Comparison of ENCODE assay signal across 1 cellular context in the genomic region with DNA sequence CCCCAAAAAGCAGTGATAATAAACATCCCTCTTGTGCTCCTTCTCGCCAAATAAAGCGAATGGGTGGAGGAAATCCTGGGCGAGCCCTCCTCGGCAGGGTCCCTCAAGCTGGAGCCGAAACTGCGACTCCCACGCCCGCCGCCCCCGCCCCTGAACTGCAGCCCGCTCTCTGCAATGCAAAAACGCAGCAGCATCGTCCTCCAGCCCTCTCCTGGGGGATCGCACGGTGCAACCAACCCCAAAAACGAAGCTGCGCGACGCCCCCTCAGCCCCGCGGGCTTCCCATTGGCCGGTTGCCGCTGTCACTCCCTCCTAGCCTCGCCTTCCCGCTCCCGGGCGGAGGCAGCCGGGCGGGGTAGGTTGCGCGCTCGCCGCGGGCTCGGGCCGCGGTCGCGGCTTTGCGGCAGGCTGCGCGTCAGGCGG.
TF ChIP-seq lines count a peak whose summit lies in the region.

A gene with protein sequence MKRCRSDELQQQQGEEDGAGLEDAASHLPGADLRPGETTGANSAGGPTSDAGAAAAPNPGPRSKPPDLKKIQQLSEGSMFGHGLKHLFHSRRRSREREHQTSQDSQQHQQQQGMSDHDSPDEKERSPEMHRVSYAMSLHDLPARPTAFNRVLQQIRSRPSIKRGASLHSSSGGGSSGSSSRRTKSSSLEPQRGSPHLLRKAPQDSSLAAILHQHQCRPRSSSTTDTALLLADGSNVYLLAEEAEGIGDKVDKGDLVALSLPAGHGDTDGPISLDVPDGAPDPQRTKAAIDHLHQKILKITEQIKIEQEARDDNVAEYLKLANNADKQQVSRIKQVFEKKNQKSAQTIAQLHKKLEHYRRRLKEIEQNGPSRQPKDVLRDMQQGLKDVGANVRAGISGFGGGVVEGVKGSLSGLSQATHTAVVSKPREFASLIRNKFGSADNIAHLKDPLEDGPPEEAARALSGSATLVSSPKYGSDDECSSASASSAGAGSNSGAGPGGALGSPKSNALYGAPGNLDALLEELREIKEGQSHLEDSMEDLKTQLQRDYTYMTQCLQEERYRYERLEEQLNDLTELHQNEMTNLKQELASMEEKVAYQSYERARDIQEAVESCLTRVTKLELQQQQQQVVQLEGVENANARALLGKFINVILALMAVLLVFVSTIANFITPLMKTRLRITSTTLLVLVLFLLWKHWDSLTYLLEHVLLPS (plus strand): TSS at position 363 of the 423 bp plus-strand sequence. CDS start 619 bp downstream, outside the sequence.

TF ChIP-seq in HepG2, 621 proteins besides CTCF, POLR2A, EP300 and RAD21 (continued from another document and continues in another):
- TF ChIP-seq, protein P1, sequence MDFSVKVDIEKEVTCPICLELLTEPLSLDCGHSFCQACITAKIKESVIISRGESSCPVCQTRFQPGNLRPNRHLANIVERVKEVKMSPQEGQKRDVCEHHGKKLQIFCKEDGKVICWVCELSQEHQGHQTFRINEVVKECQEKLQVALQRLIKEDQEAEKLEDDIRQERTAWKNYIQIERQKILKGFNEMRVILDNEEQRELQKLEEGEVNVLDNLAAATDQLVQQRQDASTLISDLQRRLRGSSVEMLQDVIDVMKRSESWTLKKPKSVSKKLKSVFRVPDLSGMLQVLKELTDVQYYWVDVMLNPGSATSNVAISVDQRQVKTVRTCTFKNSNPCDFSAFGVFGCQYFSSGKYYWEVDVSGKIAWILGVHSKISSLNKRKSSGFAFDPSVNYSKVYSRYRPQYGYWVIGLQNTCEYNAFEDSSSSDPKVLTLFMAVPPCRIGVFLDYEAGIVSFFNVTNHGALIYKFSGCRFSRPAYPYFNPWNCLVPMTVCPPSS (IDR thresholded peaks at IDR 0.05): no peak
- TF ChIP-seq, protein P2, sequence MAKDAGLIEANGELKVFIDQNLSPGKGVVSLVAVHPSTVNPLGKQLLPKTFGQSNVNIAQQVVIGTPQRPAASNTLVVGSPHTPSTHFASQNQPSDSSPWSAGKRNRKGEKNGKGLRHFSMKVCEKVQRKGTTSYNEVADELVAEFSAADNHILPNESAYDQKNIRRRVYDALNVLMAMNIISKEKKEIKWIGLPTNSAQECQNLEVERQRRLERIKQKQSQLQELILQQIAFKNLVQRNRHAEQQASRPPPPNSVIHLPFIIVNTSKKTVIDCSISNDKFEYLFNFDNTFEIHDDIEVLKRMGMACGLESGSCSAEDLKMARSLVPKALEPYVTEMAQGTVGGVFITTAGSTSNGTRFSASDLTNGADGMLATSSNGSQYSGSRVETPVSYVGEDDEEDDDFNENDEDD (CRISPR knock-in tag; IDR thresholded peaks at IDR 0.05; ENCODE audit: borderline replicate concordance): peak; percentile 63; the same call in 1 of the 2 replicates
- TF ChIP-seq NFYC (CRISPR knock-in tag; IDR thresholded peaks at IDR 0.05): peak; percentile 88
- TF ChIP-seq SP4 (CRISPR knock-in tag; IDR thresholded peaks at IDR 0.05): peak; percentile 83
- no peak for TF ChIP-seq TAF1 (CRISPR knock-in tag; IDR thresholded peaks at IDR 0.05)
- TF ChIP-seq FLYWCH1 (CRISPR knock-in tag; IDR thresholded peaks at IDR 0.05): no peak
- 0 out of 2 replicates have a peak, but pooled peaks have one; percentile 18 for TF ChIP-seq RNF2 (conservative IDR thresholded peaks at IDR 0.05; ENCODE audit: low read depth)
- no peak for TF ChIP-seq ZNF670 (CRISPR knock-in tag; IDR thresholded peaks at IDR 0.05; ENCODE audit: borderline replicate concordance)
- TF ChIP-seq ZSCAN30 (CRISPR knock-in tag; IDR thresholded peaks at IDR 0.05): no peak
- no peak for TF ChIP-seq MIXL1 (CRISPR knock-in tag; IDR thresholded peaks at IDR 0.05)
- TF ChIP-seq KAT7 (CRISPR knock-in tag; IDR thresholded peaks at IDR 0.05; ENCODE audit: borderline replicate concordance): no peak
- TF ChIP-seq ZBTB7B (CRISPR knock-in tag; IDR thresholded peaks at IDR 0.05): peak; percentile 65; the same call in 1 of the 2 replicates
- TF ChIP-seq, protein P3, sequence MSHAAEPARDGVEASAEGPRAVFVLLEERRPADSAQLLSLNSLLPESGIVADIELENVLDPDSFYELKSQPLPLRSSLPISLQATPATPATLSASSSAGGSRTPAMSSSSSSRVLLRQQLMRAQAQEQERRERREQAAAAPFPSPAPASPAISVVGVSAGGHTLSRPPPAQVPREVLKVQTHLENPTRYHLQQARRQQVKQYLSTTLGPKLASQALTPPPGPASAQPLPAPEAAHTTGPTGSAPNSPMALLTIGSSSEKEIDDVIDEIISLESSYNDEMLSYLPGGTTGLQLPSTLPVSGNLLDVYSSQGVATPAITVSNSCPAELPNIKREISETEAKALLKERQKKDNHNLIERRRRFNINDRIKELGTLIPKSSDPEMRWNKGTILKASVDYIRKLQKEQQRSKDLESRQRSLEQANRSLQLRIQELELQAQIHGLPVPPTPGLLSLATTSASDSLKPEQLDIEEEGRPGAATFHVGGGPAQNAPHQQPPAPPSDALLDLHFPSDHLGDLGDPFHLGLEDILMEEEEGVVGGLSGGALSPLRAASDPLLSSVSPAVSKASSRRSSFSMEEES (CRISPR knock-in tag; IDR thresholded peaks at IDR 0.05): no peak
- no peak for TF ChIP-seq SMAD9 (CRISPR knock-in tag; IDR thresholded peaks at IDR 0.05)
- no peak for TF ChIP-seq ZNF343 (CRISPR knock-in tag; IDR thresholded peaks at IDR 0.05)
- peak; percentile 92 for TF ChIP-seq NFYB (CRISPR knock-in tag; IDR thresholded peaks at IDR 0.05)
- 0 out of 2 replicates have a peak, but pooled peaks have one; percentile 19 for TF ChIP-seq ATF7-NPFF (CRISPR knock-in tag; IDR thresholded peaks at IDR 0.05; ENCODE audit: low read depth)
- TF ChIP-seq GFI1 (CRISPR knock-in tag; IDR thresholded peaks at IDR 0.05; ENCODE audit: borderline replicate concordance): no peak
- TF ChIP-seq, protein P4, sequence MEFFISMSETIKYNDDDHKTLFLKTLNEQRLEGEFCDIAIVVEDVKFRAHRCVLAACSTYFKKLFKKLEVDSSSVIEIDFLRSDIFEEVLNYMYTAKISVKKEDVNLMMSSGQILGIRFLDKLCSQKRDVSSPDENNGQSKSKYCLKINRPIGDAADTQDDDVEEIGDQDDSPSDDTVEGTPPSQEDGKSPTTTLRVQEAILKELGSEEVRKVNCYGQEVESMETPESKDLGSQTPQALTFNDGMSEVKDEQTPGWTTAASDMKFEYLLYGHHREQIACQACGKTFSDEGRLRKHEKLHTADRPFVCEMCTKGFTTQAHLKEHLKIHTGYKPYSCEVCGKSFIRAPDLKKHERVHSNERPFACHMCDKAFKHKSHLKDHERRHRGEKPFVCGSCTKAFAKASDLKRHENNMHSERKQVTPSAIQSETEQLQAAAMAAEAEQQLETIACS (CRISPR knock-in tag; IDR thresholded peaks at IDR 0.05): peak; percentile 51; the same call in 1 of the 2 replicates
- TF ChIP-seq TEAD2 (CRISPR knock-in tag; IDR thresholded peaks at IDR 0.05): no peak
- TF ChIP-seq, protein P5, sequence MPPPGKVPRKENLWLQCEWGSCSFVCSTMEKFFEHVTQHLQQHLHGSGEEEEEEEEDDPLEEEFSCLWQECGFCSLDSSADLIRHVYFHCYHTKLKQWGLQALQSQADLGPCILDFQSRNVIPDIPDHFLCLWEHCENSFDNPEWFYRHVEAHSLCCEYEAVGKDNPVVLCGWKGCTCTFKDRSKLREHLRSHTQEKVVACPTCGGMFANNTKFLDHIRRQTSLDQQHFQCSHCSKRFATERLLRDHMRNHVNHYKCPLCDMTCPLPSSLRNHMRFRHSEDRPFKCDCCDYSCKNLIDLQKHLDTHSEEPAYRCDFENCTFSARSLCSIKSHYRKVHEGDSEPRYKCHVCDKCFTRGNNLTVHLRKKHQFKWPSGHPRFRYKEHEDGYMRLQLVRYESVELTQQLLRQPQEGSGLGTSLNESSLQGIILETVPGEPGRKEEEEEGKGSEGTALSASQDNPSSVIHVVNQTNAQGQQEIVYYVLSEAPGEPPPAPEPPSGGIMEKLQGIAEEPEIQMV (CRISPR knock-in tag; IDR thresholded peaks at IDR 0.05; ENCODE audit: low read depth): no peak
- no peak for TF ChIP-seq ZBTB7A (CRISPR knock-in tag; IDR thresholded peaks at IDR 0.05)
- TF ChIP-seq NONO (IDR thresholded peaks at IDR 0.05): no peak
- TF ChIP-seq NONO (CRISPR knock-in tag; conservative IDR thresholded peaks at IDR 0.05): 0 out of 2 replicates have a peak, but pooled peaks have one; percentile 24
- TF ChIP-seq, protein P6, sequence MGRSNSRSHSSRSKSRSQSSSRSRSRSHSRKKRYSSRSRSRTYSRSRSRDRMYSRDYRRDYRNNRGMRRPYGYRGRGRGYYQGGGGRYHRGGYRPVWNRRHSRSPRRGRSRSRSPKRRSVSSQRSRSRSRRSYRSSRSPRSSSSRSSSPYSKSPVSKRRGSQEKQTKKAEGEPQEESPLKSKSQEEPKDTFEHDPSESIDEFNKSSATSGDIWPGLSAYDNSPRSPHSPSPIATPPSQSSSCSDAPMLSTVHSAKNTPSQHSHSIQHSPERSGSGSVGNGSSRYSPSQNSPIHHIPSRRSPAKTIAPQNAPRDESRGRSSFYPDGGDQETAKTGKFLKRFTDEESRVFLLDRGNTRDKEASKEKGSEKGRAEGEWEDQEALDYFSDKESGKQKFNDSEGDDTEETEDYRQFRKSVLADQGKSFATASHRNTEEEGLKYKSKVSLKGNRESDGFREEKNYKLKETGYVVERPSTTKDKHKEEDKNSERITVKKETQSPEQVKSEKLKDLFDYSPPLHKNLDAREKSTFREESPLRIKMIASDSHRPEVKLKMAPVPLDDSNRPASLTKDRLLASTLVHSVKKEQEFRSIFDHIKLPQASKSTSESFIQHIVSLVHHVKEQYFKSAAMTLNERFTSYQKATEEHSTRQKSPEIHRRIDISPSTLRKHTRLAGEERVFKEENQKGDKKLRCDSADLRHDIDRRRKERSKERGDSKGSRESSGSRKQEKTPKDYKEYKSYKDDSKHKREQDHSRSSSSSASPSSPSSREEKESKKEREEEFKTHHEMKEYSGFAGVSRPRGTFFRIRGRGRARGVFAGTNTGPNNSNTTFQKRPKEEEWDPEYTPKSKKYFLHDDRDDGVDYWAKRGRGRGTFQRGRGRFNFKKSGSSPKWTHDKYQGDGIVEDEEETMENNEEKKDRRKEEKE (IDR thresholded peaks at IDR 0.05): no peak
- peak; percentile 39; the same call in 1 of the 2 replicates for TF ChIP-seq SOX13 (IDR thresholded peaks at IDR 0.05)
- TF ChIP-seq SOX13 (CRISPR knock-in tag; conservative IDR thresholded peaks at IDR 0.05 in 1 of 2, IDR thresholded peaks at IDR 0.05 in 1 of 2): no peak
- no peak for TF ChIP-seq TOPORS (CRISPR knock-in tag; IDR thresholded peaks at IDR 0.05)
- no peak for TF ChIP-seq ZNF589 (CRISPR knock-in tag; conservative IDR thresholded peaks at IDR 0.05)
- TF ChIP-seq, protein P7, sequence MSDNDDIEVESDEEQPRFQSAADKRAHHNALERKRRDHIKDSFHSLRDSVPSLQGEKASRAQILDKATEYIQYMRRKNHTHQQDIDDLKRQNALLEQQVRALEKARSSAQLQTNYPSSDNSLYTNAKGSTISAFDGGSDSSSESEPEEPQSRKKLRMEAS (IDR thresholded peaks at IDR 0.05): peak; percentile 51; the same call in 1 of the 2 replicates
- TF ChIP-seq STAT5B (CRISPR knock-in tag; IDR thresholded peaks at IDR 0.05): no peak
- no peak for TF ChIP-seq TCF7L2 (IDR thresholded peaks at IDR 0.05; ENCODE audit: low read depth, low read length)
- peak; percentile 11; the same call in 1 of the 2 replicates for TF ChIP-seq GABPA (IDR thresholded peaks at IDR 0.05; ENCODE audit: low read depth, low read length)
- TF ChIP-seq GABPA (CRISPR knock-in tag; IDR thresholded peaks at IDR 0.05; ENCODE audit: low read depth): no peak
- TF ChIP-seq, protein P8, sequence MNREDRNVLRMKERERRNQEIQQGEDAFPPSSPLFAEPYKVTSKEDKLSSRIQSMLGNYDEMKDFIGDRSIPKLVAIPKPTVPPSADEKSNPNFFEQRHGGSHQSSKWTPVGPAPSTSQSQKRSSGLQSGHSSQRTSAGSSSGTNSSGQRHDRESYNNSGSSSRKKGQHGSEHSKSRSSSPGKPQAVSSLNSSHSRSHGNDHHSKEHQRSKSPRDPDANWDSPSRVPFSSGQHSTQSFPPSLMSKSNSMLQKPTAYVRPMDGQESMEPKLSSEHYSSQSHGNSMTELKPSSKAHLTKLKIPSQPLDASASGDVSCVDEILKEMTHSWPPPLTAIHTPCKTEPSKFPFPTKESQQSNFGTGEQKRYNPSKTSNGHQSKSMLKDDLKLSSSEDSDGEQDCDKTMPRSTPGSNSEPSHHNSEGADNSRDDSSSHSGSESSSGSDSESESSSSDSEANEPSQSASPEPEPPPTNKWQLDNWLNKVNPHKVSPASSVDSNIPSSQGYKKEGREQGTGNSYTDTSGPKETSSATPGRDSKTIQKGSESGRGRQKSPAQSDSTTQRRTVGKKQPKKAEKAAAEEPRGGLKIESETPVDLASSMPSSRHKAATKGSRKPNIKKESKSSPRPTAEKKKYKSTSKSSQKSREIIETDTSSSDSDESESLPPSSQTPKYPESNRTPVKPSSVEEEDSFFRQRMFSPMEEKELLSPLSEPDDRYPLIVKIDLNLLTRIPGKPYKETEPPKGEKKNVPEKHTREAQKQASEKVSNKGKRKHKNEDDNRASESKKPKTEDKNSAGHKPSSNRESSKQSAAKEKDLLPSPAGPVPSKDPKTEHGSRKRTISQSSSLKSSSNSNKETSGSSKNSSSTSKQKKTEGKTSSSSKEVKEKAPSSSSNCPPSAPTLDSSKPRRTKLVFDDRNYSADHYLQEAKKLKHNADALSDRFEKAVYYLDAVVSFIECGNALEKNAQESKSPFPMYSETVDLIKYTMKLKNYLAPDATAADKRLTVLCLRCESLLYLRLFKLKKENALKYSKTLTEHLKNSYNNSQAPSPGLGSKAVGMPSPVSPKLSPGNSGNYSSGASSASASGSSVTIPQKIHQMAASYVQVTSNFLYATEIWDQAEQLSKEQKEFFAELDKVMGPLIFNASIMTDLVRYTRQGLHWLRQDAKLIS (CRISPR knock-in tag; IDR thresholded peaks at IDR 0.05): no peak
- no peak for TF ChIP-seq NR2F6 (IDR thresholded peaks at IDR 0.05)
- no peak for TF ChIP-seq NR2F6 (CRISPR knock-in tag; IDR thresholded peaks at IDR 0.05)
- TF ChIP-seq ATF7 (IDR thresholded peaks at IDR 0.05): no peak
- no peak for TF ChIP-seq ATF7 (CRISPR knock-in tag; IDR thresholded peaks at IDR 0.05)
- TF ChIP-seq, protein P9, sequence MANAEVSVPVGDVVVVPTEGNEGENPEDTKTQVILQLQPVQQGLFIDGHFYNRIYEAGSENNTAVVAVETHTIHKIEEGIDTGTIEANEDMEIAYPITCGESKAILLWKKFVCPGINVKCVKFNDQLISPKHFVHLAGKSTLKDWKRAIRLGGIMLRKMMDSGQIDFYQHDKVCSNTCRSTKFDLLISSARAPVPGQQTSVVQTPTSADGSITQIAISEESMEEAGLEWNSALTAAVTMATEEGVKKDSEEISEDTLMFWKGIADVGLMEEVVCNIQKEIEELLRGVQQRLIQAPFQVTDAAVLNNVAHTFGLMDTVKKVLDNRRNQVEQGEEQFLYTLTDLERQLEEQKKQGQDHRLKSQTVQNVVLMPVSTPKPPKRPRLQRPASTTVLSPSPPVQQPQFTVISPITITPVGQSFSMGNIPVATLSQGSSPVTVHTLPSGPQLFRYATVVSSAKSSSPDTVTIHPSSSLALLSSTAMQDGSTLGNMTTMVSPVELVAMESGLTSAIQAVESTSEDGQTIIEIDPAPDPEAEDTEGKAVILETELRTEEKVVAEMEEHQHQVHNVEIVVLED (CRISPR knock-in tag; IDR thresholded peaks at IDR 0.05; ENCODE audit: borderline replicate concordance): no peak
- TF ChIP-seq, protein P10, sequence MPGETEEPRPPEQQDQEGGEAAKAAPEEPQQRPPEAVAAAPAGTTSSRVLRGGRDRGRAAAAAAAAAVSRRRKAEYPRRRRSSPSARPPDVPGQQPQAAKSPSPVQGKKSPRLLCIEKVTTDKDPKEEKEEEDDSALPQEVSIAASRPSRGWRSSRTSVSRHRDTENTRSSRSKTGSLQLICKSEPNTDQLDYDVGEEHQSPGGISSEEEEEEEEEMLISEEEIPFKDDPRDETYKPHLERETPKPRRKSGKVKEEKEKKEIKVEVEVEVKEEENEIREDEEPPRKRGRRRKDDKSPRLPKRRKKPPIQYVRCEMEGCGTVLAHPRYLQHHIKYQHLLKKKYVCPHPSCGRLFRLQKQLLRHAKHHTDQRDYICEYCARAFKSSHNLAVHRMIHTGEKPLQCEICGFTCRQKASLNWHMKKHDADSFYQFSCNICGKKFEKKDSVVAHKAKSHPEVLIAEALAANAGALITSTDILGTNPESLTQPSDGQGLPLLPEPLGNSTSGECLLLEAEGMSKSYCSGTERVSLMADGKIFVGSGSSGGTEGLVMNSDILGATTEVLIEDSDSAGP (CRISPR knock-in tag; IDR thresholded peaks at IDR 0.05; ENCODE audit: borderline replicate concordance): 0 out of 2 replicates have a peak, but pooled peaks have one; percentile 29
